Comparison of ENCODE assay signal across 1 cellular context in genomic region chr11:66958232-66958955, GRCh38.
TF ChIP-seq lines count a peak whose summit lies in the region.

Gene PC, minus strand, starts transcription at chr11:66958383. Its CDS starts 86,224 bp downstream, at chr11:66872159.

TF ChIP-seq in HepG2, 621 proteins besides CTCF, POLR2A, EP300 and RAD21 (continued from another document and continues in another):
- TF ChIP-seq ZNF253 (CRISPR knock-in tag; IDR thresholded peaks at IDR 0.05; ENCODE audit: borderline replicate concordance) (peak; percentile 97), ZBTB7A (CRISPR knock-in tag; IDR thresholded peaks at IDR 0.05) (peak; percentile 41), ZNF605 (CRISPR knock-in tag; IDR thresholded peaks at IDR 0.05) (peak; percentile 98), ELF3 (CRISPR knock-in tag; IDR thresholded peaks at IDR 0.05) (peak; percentile 88), MED1 (CRISPR knock-in tag; IDR thresholded peaks at IDR 0.05) (peak; percentile 13; the same call in 1 of the 2 replicates), DZIP1 (CRISPR knock-in tag; IDR thresholded peaks at IDR 0.05) (peak; percentile 90; the same call in 1 of the 2 replicates), FIP1L1 (IDR thresholded peaks at IDR 0.05; ENCODE audit: borderline replicate concordance, insufficient read depth, low read depth, low read length) (no peak), ARNTL (CRISPR knock-in tag; IDR thresholded peaks at IDR 0.05) (peak; percentile 99), ZNF33B (CRISPR knock-in tag; IDR thresholded peaks at IDR 0.05) (peak; percentile 88; the same call in 1 of the 2 replicates), KMT2B (CRISPR knock-in tag; IDR thresholded peaks at IDR 0.05) (peak; percentile 80), ZNF280D (CRISPR knock-in tag; IDR thresholded peaks at IDR 0.05) (peak; percentile 70; the same call in 1 of the 2 replicates), PITX1 (CRISPR knock-in tag; IDR thresholded peaks at IDR 0.05) (peak; percentile 59), WIZ (CRISPR knock-in tag; IDR thresholded peaks at IDR 0.05) (peak; percentile 11; the same call in 1 of the 2 replicates), ZNF558 (CRISPR knock-in tag; IDR thresholded peaks at IDR 0.05; ENCODE audit: borderline replicate concordance) (peak; percentile 66; the same call in 1 of the 2 replicates), ZNF451 (CRISPR knock-in tag; IDR thresholded peaks at IDR 0.05) (peak; percentile 79; the same call in 1 of the 2 replicates), ZMYM3 (CRISPR knock-in tag; IDR thresholded peaks at IDR 0.05) (peak; percentile 26), ZNF777 (CRISPR knock-in tag; IDR thresholded peaks at IDR 0.05) (peak; percentile 79), DNMT3B (CRISPR knock-in tag; conservative IDR thresholded peaks at IDR 0.05) (peak; percentile 90), ZNF333 (CRISPR knock-in tag; IDR thresholded peaks at IDR 0.05; ENCODE audit: borderline replicate concordance) (0 out of 2 replicates have a peak, but pooled peaks have one; percentile 38), PHF21A (CRISPR knock-in tag; IDR thresholded peaks at IDR 0.05) (peak; percentile 69), HNRNPLL (IDR thresholded peaks at IDR 0.05; ENCODE audit: low read depth, low read length, poor library complexity, severe bottlenecking) (peak; percentile 93), NFIB (CRISPR knock-in tag; IDR thresholded peaks at IDR 0.05; ENCODE audit: borderline replicate concordance) (0 out of 2 replicates have a peak, but pooled peaks have one; percentile 80), KLF16 (CRISPR knock-in tag; IDR thresholded peaks at IDR 0.05) (peak in 1 of 2 experiments; percentile 76; a peak in 1 of 4 replicates), ELF1 (CRISPR knock-in tag; IDR thresholded peaks at IDR 0.05) (peak; percentile 99), ZBTB3 (CRISPR knock-in tag; IDR thresholded peaks at IDR 0.05; ENCODE audit: borderline replicate concordance, low read depth) (no peak), RARA (CRISPR knock-in tag; IDR thresholded peaks at IDR 0.05) (peak; percentile 27), ZNF556 (CRISPR knock-in tag; IDR thresholded peaks at IDR 0.05; ENCODE audit: borderline replicate concordance) (peak; percentile 41; the same call in 1 of the 2 replicates), ZBTB49 (CRISPR knock-in tag; IDR thresholded peaks at IDR 0.05; ENCODE audit: borderline replicate concordance) (peak; percentile 80; the same call in 1 of the 2 replicates), ZNF782 (CRISPR knock-in tag; IDR thresholded peaks at IDR 0.05; ENCODE audit: borderline replicate concordance) (peak; percentile 26; the same call in 1 of the 2 replicates), ZFP37 (CRISPR knock-in tag; IDR thresholded peaks at IDR 0.05; ENCODE audit: borderline replicate concordance) (no peak), ZNF430 (CRISPR knock-in tag; IDR thresholded peaks at IDR 0.05) (peak; percentile 97), ZNF580 (CRISPR knock-in tag; IDR thresholded peaks at IDR 0.05; ENCODE audit: borderline replicate concordance, low read depth) (peak; percentile 20; the same call in 1 of the 2 replicates), POGK (CRISPR knock-in tag; conservative IDR thresholded peaks at IDR 0.05) (peak; percentile 88), MNT (IDR thresholded peaks at IDR 0.05) (peak; percentile 94), EED (CRISPR knock-in tag; IDR thresholded peaks at IDR 0.05) (no peak; the same call in 1 of the 2 replicates), ZNF160 (CRISPR knock-in tag; IDR thresholded peaks at IDR 0.05) (peak; percentile 39; the same call in 1 of the 2 replicates), GLI4 (CRISPR knock-in tag; IDR thresholded peaks at IDR 0.05; ENCODE audit: borderline replicate concordance) (no peak; the same call in 1 of the 2 replicates), ZMYM4 (CRISPR knock-in tag; IDR thresholded peaks at IDR 0.05) (peak; percentile 73), ZNF781 (CRISPR knock-in tag; IDR thresholded peaks at IDR 0.05; ENCODE audit: borderline replicate concordance, not compliant biosample characterization) (peak; percentile 65), ZNF317 (CRISPR knock-in tag; IDR thresholded peaks at IDR 0.05) (0 out of 2 replicates have a peak, but pooled peaks have one; percentile 47), HDAC1 (CRISPR knock-in tag; IDR thresholded peaks at IDR 0.05) (peak; percentile 96), CSRNP1 (CRISPR knock-in tag; IDR thresholded peaks at IDR 0.05) (peak; percentile 99), ZNF326 (CRISPR knock-in tag; IDR thresholded peaks at IDR 0.05; ENCODE audit: borderline replicate concordance) (no peak), HNRNPH1 (optimal IDR thresholded peaks at IDR 0.05; ENCODE audit: low read depth, low read length) (no peak), NCOA2 (CRISPR knock-in tag; IDR thresholded peaks at IDR 0.05) (peak; percentile 62), TOPORS (CRISPR knock-in tag; IDR thresholded peaks at IDR 0.05) (peak; percentile 94; the same call in 1 of the 2 replicates)
